In genomic region chr7:100079024-100079560, GRCh38 we compare ENCODE assay signal across 12 cellular contexts. TPM values are rescaled to one million over a fixed set of nuclear protein-coding genes. Genes with fewer than 3 reads are reported as not detected.
DNase-seq lines count a peak whose midpoint lies in the region; ATAC-seq and TF ChIP-seq lines count a peak whose summit lies in the region.
"Had no signal": no experiment of that assay in that cellular context is flagged by ENCODE, and none has a peak within 500 bp of the region (broad histone marks: within the 10 kb centered on the region; RNA-seq: fewer than 3 reads in every experiment).

No MANE protein-coding gene starts in this region.

- H3K9me3 Mint-ChIP-seq in activated CD4-positive, alpha-beta T cell treated with anti-CD3 and anti-CD28 coated beads for 36 hours (ENCODE audit: low read depth) = no peaks in the 10 kb centered on the region
- H3K9me3 Mint-ChIP-seq in WTC11 (peaks cover 21% of the 10 kb centered on the region), immature natural killer cell (no peaks in the 10 kb centered on the region)

- peaks cover 48% of the 10 kb centered on the region for H3K36me3 Mint-ChIP-seq in activated CD4-positive, alpha-beta T cell treated with anti-CD3 and anti-CD28 coated beads for 36 hours (ENCODE audit: low read depth)
- H3K36me3 Mint-ChIP-seq in WTC11 = peaks cover 61% of the 10 kb centered on the region
- H3K36me3 Mint-ChIP-seq in immature natural killer cell = peaks cover 10 to 30% (median 19%) of the 10 kb centered on the region in 3 donors

- no peaks in the 10 kb centered on the region for H3K27me3 Mint-ChIP-seq in activated CD4-positive, alpha-beta T cell treated with anti-CD3 and anti-CD28 coated beads for 36 hours
- H3K27me3 Mint-ChIP-seq in WTC11 (ENCODE audit: low read depth) (no peaks in the 10 kb centered on the region), immature natural killer cell (ENCODE audit: low read depth in 3 of 3) (peaks cover 13 to 16% (median 16%) of the 10 kb centered on the region in 3 donors)

- peaks cover 0 to 41% of the 10 kb centered on the region in 2 donors for H3K36me3 ChIP-seq in adrenal gland (replicated peaks in 1 of 2)

- no peak overlapping the region for H3K4me3 Mint-ChIP-seq in activated CD4-positive, alpha-beta T cell treated with anti-CD3 and anti-CD28 coated beads for 36 hours
- H3K4me3 Mint-ChIP-seq in WTC11 = peak overlapping the region; percentile 15
- peak overlapping the region; percentile 1 to 59 (median 26) for H3K4me3 Mint-ChIP-seq in immature natural killer cell

- peak overlapping the region; percentile 17 for H3K27ac Mint-ChIP-seq in activated CD4-positive, alpha-beta T cell treated with anti-CD3 and anti-CD28 coated beads for 36 hours
- H3K27ac Mint-ChIP-seq in WTC11 (peak overlapping the region; percentile 48), immature natural killer cell (peak overlapping the region in 4 of 6 donors; percentile 51 to 89 (median 77))

- H3K27ac ChIP-seq in adrenal gland = no peak overlapping the region
- H3K27ac ChIP-seq: heart right ventricle had no signal

- intact Hi-C loops in activated CD4-positive, alpha-beta T cell treated with anti-CD3 and anti-CD28 coated beads for 36 hours (cut with DNase I, micrococcal nuclease) = no loop called here
- intact Hi-C loops in adrenal gland (cut with DNase I) = no loop called here

- CTCF ChIA-PET in activated CD4-positive, alpha-beta T cell treated with anti-CD3 and anti-CD28 coated beads for 36 hours (lab: Charles Lee) = interaction anchor here (0.6 kb wide), 1 partner anchor 60 kb away, joined by 3 read pairs; no protein-coding TSS in a partner anchor
- CTCF ChIA-PET in WTC11 (lab: Charles Lee) = interaction anchor here (1.1 kb wide), 1 partner anchor 87 kb away, joined by 3 read pairs; no protein-coding TSS in a partner anchor

- WGBS in adrenal gland, 4 donors = 71 to 80% (median 75%) methylated on average over 6 to 7 of the region's 7 CpGs

- no peak for DNase-seq in activated CD4-positive, alpha-beta T cell treated with anti-CD3 and anti-CD28 coated beads for 36 hours
- DNase-seq in activated CD4-positive, alpha-beta T cell treated with anti-CD3 and anti-CD28 coated beads, Interleukin-2, amount 50 U/mL, for 48 hours = no peak
- DNase-seq in WTC11 (ENCODE audit: low spot score) (no peak), immature natural killer cell (no peak), putamen (ENCODE audit: low spot score) (peak; percentile 81), NCI-H748 (lab: John Stamatoyannopoulos, UW; ENCODE audit: unreplicated experiment) (no peak), adrenal gland (no peak)
- DNase-seq in stimulated activated CD4-positive, alpha-beta T cell treated with anti-CD3 and anti-CD28 coated beads, Interleukin-15, amount 100 ng/mL, for 24 hours = no peak
- DNase-seq: activated CD4-positive, alpha-beta T cell treated with anti-CD3 and anti-CD28 coated beads for 4 hours; heart right ventricle; NCI-H1436; NCI-H774 had no signal

- no peaks in the 10 kb centered on the region for H3K27me3 ChIP-seq in adrenal gland
- H3K27me3 ChIP-seq: heart right ventricle had no signal

- TF ChIP-seq POLR2A in adrenal gland (IDR thresholded peaks at IDR 0.05) = no peak

- TF ChIP-seq CTCF in WTC11 (IDR thresholded peaks at IDR 0.05) (no peak), adrenal gland (IDR thresholded peaks at IDR 0.05) (no peak)

- POLR2A ChIA-PET in activated CD4-positive, alpha-beta T cell treated with anti-CD3 and anti-CD28 coated beads for 36 hours (lab: Charles Lee) = no interaction called here
- POLR2A ChIA-PET in WTC11 (lab: Charles Lee) = no interaction called here

- ATAC-seq in activated CD4-positive, alpha-beta T cell treated with anti-CD3 and anti-CD28 coated beads for 36 hours = no peak
- no peak for ATAC-seq in WTC11
- ATAC-seq: heart right ventricle had no signal

- H3K4me3 ChIP-seq in adrenal gland = no peak overlapping the region

- peaks cover 16 to 26% of the 10 kb centered on the region in 2 donors for H3K4me1 ChIP-seq in adrenal gland (replicated peaks in 1 of 2)

- no peaks in the 10 kb centered on the region for H3K9me3 ChIP-seq in adrenal gland (replicated peaks in 1 of 3)
- H3K9me3 ChIP-seq: heart right ventricle had no signal

- peaks cover 25% of the 10 kb centered on the region for H3K4me1 Mint-ChIP-seq in activated CD4-positive, alpha-beta T cell treated with anti-CD3 and anti-CD28 coated beads for 36 hours
- H3K4me1 Mint-ChIP-seq in WTC11 = peaks cover 23% of the 10 kb centered on the region
- H3K4me1 Mint-ChIP-seq in immature natural killer cell = peaks cover 33 to 54% of the 10 kb centered on the region in 2 donors

TF ChIP-seq in WTC11, 78 proteins besides CTCF, POLR2A, EP300 and RAD21:
- TF ChIP-seq GABPB1 (CRISPR knock-in tag; IDR thresholded peaks at IDR 0.05) (peak; percentile 24; the same call in 1 of the 2 replicates), IRF1 (CRISPR knock-in tag; IDR thresholded peaks at IDR 0.05) (no peak), CDX4 (CRISPR knock-in tag; IDR thresholded peaks at IDR 0.05; ENCODE audit: borderline replicate concordance) (no peak)

RNA-seq across cellular contexts. Expression of gene ZNF3, which starts 2.4 kb away (rescaled TPM):
- total RNA-seq in activated CD4-positive, alpha-beta T cell treated with anti-CD3 and anti-CD28 coated beads for 36 hours = 10 to 100 TPM; 18.8 to 19.0 TPM
- total RNA-seq in WTC11 (2021) (38.1 to 48.3 TPM (median 39.1 TPM) in 3 replicates), adrenal gland (10 to 100 TPM; 13.2 to 47.3 (median 22.1) TPM)
- polyA plus RNA-seq in immature natural killer cell (10 to 100 TPM in 2 of 3 donors, 1 to 10 TPM in 1; 5.2 to 21.2 (median 12.2) TPM), adrenal gland (10 to 100 TPM; 17.4 to 25.5 (median 23.2) TPM)

RNA-seq across cellular contexts. Expression of gene COPS6, which starts 9.7 kb away (rescaled TPM):
- 10 to 100 TPM; 88.6 to 89.0 TPM for total RNA-seq in activated CD4-positive, alpha-beta T cell treated with anti-CD3 and anti-CD28 coated beads for 36 hours
- 118 to 124 TPM (median 119 TPM) in 3 replicates for total RNA-seq in WTC11 (2021)
- 100 to 1,000 TPM; 163 to 289 (median 163) TPM for polyA plus RNA-seq in immature natural killer cell
- 100 to 1,000 TPM in 5 of 8 donors, 10 to 100 TPM in 3; 25.5 to 130 (median 102) TPM for total RNA-seq in adrenal gland
- polyA plus RNA-seq in adrenal gland = 100 to 1,000 TPM; 135 to 194 (median 187) TPM

RNA-seq across cellular contexts. Expression of gene MCM7, which starts 22.1 kb away (rescaled TPM):
- total RNA-seq in activated CD4-positive, alpha-beta T cell treated with anti-CD3 and anti-CD28 coated beads for 36 hours = 100 to 1,000 TPM; 411 to 429 TPM
- total RNA-seq in WTC11 (2021) (306 to 351 TPM (median 315 TPM) in 3 replicates), adrenal gland (10 to 100 TPM; 13.6 to 51.0 (median 27.5) TPM)
- polyA plus RNA-seq in immature natural killer cell (10 to 100 TPM; 40.3 to 59.0 (median 54.4) TPM), adrenal gland (10 to 100 TPM; 12.2 to 72.3 (median 52.4) TPM)

RNA-seq across cellular contexts. Expression of gene AP4M1, which starts 22.4 kb away (rescaled TPM):
- total RNA-seq in activated CD4-positive, alpha-beta T cell treated with anti-CD3 and anti-CD28 coated beads for 36 hours = 10 to 100 TPM in 1 of 2 experiments, 1 to 10 TPM in 1; 8.8 to 10.4 TPM
- total RNA-seq in WTC11 (2021) (16.9 to 18.0 TPM (median 17.4 TPM) in 3 replicates), adrenal gland (10 to 100 TPM in 7 of 8 donors, 1 to 10 TPM in 1; 9.6 to 24.0 (median 16.5) TPM)
- polyA plus RNA-seq in immature natural killer cell (10 to 100 TPM in 1 of 3 donors, 1 to 10 TPM in 2; 7.1 to 12.9 (median 8.8) TPM), adrenal gland (10 to 100 TPM in 2 of 3 donors, 1 to 10 TPM in 1; 9.6 to 30.1 (median 23.5) TPM)

RNA-seq across cellular contexts. Expression of gene ZSCAN21, which starts 29.5 kb away (rescaled TPM):
- 1 to 10 TPM; 6.4 to 7.4 TPM for total RNA-seq in activated CD4-positive, alpha-beta T cell treated with anti-CD3 and anti-CD28 coated beads for 36 hours
- total RNA-seq in WTC11 (2021) (25.5 to 27.2 TPM (median 26.2 TPM) in 3 replicates), adrenal gland (10 to 100 TPM in 7 of 8 donors, 1 to 10 TPM in 1; 10.0 to 16.5 (median 13.4) TPM)
- polyA plus RNA-seq in immature natural killer cell (1 to 10 TPM; 2.3 to 9.8 (median 4.0) TPM), adrenal gland (10 to 100 TPM; 11.2 to 14.9 (median 12.5) TPM)

Comparison
In these comparisons a context has a peak if more than half of its experiments do, and no peak if none do; other contexts are left out.
1. H3K27ac Mint-ChIP-seq: peak in every context shown above with its lines; median percentile 77 in immature natural killer cell; 48 in WTC11; 17 in activated CD4-positive, alpha-beta T cell treated with anti-CD3 and anti-CD28 coated beads for 36 hours.